ENCODE assay signal across 11 cellular contexts in genomic region chr7:33671521-33672262, GRCh38.
A peak's percentile ranks its signal among the peaks of the same experiment; 100 is the strongest.
DNase-seq lines count a peak whose midpoint lies in the region; ATAC-seq lines count a peak whose summit lies in the region.
"Had no signal": no experiment of that assay in that cellular context is flagged by ENCODE, and none has a peak within 500 bp of the region (broad histone marks: within the 10 kb centered on the region; RNA-seq: fewer than 3 reads in every experiment).

No MANE protein-coding gene starts in this region.

- ATAC-seq in GM18861 (IDR thresholded peaks at IDR 0.05; ENCODE audit: unreplicated experiment) (peak; percentile 77), HG02759 (IDR thresholded peaks at IDR 0.05; ENCODE audit: unreplicated experiment) (peak; percentile 81)
- ATAC-seq: Panc1 had no signal

- no peak overlapping the region for H3K4me2 ChIP-seq in mesendoderm (ENCODE audit: low read length)

- no peaks in the 10 kb centered on the region for H3K79me2 ChIP-seq in mesendoderm (ENCODE audit: control insufficient read depth, insufficient read depth, low read length)

- H3K36me3 ChIP-seq in mesendoderm (ENCODE audit: control insufficient read depth, insufficient read depth, low read length): no peaks in the 10 kb centered on the region

- no peaks in the 10 kb centered on the region for H3K4me1 Mint-ChIP-seq in activated CD4-positive, alpha-beta memory T cell treated with anti-CD3 and anti-CD28 coated beads for 36 hours (ENCODE audit: low read depth)

- H3K27me3 ChIP-seq in mesendoderm (ENCODE audit: insufficient read depth, low read length, poor library complexity): no peaks in the 10 kb centered on the region

- H3K79me1 ChIP-seq in mesendoderm (ENCODE audit: low read length): no peaks in the 10 kb centered on the region

- no peak overlapping the region for H4K8ac ChIP-seq in mesendoderm (ENCODE audit: low read depth, low read length)

- H3K27me3 Mint-ChIP-seq in activated CD4-positive, alpha-beta memory T cell treated with anti-CD3 and anti-CD28 coated beads for 36 hours: no peaks in the 10 kb centered on the region

- POLR2A ChIA-PET in activated CD4-positive, alpha-beta memory T cell treated with anti-CD3 and anti-CD28 coated beads for 36 hours (lab: Charles Lee): interaction anchor here (0.5 kb wide), 1 partner anchor 10 kb away, joined by 3 read pairs; no protein-coding TSS in a partner anchor

- peak; percentile 20 for DNase-seq in NCI-H128 (lab: John Stamatoyannopoulos, UW; ENCODE audit: unreplicated experiment)
- DNase-seq in mesendoderm: no peak
- DNase-seq in NCI-H1930 (lab: John Stamatoyannopoulos, UW): no peak
- DNase-seq in GDM1 (lab: John Stamatoyannopoulos, UW): no peak
- DNase-seq in mesenteric fat pad (ENCODE audit: low spot score): no peak
- DNase-seq in activated CD4-positive, alpha-beta memory T cell treated with anti-CD3 and anti-CD28 coated beads for 36 hours: no peak
- DNase-seq: caudate nucleus, occipital lobe had no signal

- H3K9me3 Mint-ChIP-seq in activated CD4-positive, alpha-beta memory T cell treated with anti-CD3 and anti-CD28 coated beads for 36 hours: no peaks in the 10 kb centered on the region

- no peak overlapping the region for H3K56ac ChIP-seq in mesendoderm (ENCODE audit: low read length)

- no peak overlapping the region for H3K4me3 Mint-ChIP-seq in activated CD4-positive, alpha-beta memory T cell treated with anti-CD3 and anti-CD28 coated beads for 36 hours

- peak overlapping the region; percentile 60 for H3K18ac ChIP-seq in mesendoderm (ENCODE audit: low read length)

- no peak overlapping the region for H2BK120ac ChIP-seq in mesendoderm (ENCODE audit: low read depth, low read length)

- no peak overlapping the region for H3K23ac ChIP-seq in mesendoderm (ENCODE audit: low read length)

- no peak overlapping the region for H2BK15ac ChIP-seq in mesendoderm (replicated peaks; ENCODE audit: low read depth)

- no peak overlapping the region for H3K4me3 ChIP-seq in mesendoderm (ENCODE audit: low read length)

- no peak overlapping the region for H4K5ac ChIP-seq in mesendoderm (ENCODE audit: low read length)

- CTCF ChIA-PET in activated CD4-positive, alpha-beta memory T cell treated with anti-CD3 and anti-CD28 coated beads for 36 hours (lab: Charles Lee): no interaction called here

- no peak overlapping the region for H3K27ac ChIP-seq in mesendoderm (ENCODE audit: low read depth, low read length)

- H2AK5ac ChIP-seq in mesendoderm (ENCODE audit: low read length): no peak overlapping the region

- H3K9ac ChIP-seq in mesendoderm (ENCODE audit: low read length): no peak overlapping the region

- no CpG with 5 or more reads among the region's 3 CpGs for WGBS in mesendoderm (ENCODE audit: extremely low coverage, insufficient coverage, low lambda C conversion rate)

- intact Hi-C loops in activated CD4-positive, alpha-beta memory T cell treated with anti-CD3 and anti-CD28 coated beads for 36 hours (cut with micrococcal nuclease): no loop called here

- H2BK5ac ChIP-seq in mesendoderm (ENCODE audit: low read length): no peak overlapping the region

- no peaks in the 10 kb centered on the region for H3K4me1 ChIP-seq in mesendoderm (ENCODE audit: control insufficient read depth, low read depth, low read length)

- no peak overlapping the region for H3K4ac ChIP-seq in mesendoderm (ENCODE audit: low read depth, low read length)

- H3K27ac Mint-ChIP-seq in activated CD4-positive, alpha-beta memory T cell treated with anti-CD3 and anti-CD28 coated beads for 36 hours: no peak overlapping the region

- peaks cover 2% of the 10 kb centered on the region for H3K36me3 Mint-ChIP-seq in activated CD4-positive, alpha-beta memory T cell treated with anti-CD3 and anti-CD28 coated beads for 36 hours
